In the genomic region with DNA sequence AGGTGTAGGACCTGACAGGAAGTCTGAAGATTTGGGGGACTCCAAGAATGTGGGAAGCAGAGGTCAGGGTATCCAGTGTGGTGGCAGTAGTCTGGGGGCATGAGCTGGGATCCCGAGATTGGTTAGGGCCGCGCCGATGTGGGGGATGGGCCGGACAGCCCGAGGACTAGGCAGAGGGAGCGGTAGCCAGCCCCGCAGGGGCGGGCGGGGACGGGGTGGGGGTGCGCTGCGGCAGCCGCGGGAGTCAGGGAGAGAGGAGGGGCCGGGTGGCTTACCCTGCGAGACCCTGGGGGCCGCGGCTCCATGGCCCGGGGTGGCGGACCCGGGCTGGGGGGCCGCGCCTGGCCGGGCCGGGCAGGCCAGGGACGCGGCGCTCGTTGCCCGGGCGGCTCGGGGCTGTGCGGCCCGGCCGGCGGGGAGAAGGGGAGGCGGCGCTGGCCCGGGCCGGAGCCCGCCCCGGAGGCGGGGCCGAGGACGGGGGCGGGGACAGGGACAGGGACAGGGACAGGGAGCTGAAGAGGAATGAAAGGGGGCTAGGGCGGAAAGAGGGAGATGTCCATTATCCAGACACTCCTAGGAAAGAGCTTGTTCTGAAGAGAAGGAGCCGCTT, we compare ENCODE assay signal across 1 cellular context.
TF ChIP-seq lines count a peak whose summit lies in the region.

No MANE protein-coding gene starts in this region.

TF ChIP-seq in SK-N-SH treated with all-trans-retinoic acid at 6 μM for 48 hours, 23 proteins besides CTCF, POLR2A, EP300 and RAD21 (continued from another document):
- TF ChIP-seq, protein P1, sequence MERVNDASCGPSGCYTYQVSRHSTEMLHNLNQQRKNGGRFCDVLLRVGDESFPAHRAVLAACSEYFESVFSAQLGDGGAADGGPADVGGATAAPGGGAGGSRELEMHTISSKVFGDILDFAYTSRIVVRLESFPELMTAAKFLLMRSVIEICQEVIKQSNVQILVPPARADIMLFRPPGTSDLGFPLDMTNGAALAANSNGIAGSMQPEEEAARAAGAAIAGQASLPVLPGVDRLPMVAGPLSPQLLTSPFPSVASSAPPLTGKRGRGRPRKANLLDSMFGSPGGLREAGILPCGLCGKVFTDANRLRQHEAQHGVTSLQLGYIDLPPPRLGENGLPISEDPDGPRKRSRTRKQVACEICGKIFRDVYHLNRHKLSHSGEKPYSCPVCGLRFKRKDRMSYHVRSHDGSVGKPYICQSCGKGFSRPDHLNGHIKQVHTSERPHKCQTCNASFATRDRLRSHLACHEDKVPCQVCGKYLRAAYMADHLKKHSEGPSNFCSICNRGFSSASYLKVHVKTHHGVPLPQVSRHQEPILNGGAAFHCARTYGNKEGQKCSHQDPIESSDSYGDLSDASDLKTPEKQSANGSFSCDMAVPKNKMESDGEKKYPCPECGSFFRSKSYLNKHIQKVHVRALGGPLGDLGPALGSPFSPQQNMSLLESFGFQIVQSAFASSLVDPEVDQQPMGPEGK (CRISPR knock-in tag; IDR thresholded peaks at IDR 0.05; ENCODE audit: borderline replicate concordance): no peak
- TF ChIP-seq RARB (CRISPR knock-in tag; IDR thresholded peaks at IDR 0.05): no peak
TF ChIP-seq in SK-N-SH treated with all-trans-retinoic acid at 6 μM for 48 hours: peak in this region for 0.
